In the genomic region with DNA sequence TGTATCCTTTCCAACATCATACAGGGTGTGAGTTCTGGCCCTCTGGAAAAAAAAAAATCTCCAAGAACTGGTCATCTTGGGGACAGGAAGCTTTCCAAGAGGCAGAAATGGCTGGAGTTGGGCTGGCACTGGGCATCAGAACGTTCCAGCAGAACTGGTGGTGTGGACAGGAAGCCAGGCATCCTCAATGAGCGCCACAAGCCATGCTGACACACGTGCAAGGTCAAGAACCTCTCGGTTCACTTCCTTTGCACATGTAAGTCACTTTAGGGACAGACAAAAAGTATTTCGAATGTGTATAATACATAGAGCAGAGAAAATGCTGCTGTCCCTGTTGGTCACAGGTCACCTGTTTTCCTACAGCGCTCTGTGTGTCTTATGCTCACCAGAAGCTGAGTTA, we compare ENCODE assay signal across 20 cellular contexts. TPM values are rescaled to one million over a fixed set of nuclear protein-coding genes. Genes with fewer than 3 reads are reported as not detected.
A peak's percentile ranks its signal among the peaks of the same experiment; 100 is the strongest.
DNase-seq lines count a peak whose midpoint lies in the region; ATAC-seq, FAIRE-seq and TF ChIP-seq lines count a peak whose summit lies in the region.
"Had no signal": no experiment of that assay in that cellular context is flagged by ENCODE, and none has a peak within 500 bp of the region (broad histone marks: within the 10 kb centered on the region; RNA-seq: fewer than 3 reads in every experiment).

No MANE protein-coding gene starts in this region.

- H3K27me3 ChIP-seq in IMR-90 (ENCODE audit: control insufficient read depth, insufficient read depth, low read length) (no peaks in the 10 kb centered on the region), endothelial cell of umbilical vein (ENCODE audit: control insufficient read depth in 2 of 2, insufficient read depth in 2 of 2, low read length in 2 of 2) (no peaks in the 10 kb centered on the region), H7 (ENCODE audit: control insufficient read depth, insufficient read depth, low read length) (no peaks in the 10 kb centered on the region)
- H3K27me3 ChIP-seq: BLaER1 had no signal

- no peak overlapping the region for H4K5ac ChIP-seq in IMR-90 (ENCODE audit: low read depth, low read length)

- H2BK120ac ChIP-seq in IMR-90 (ENCODE audit: low read depth, low read length), result no peak overlapping the region

- dilution Hi-C loops in IMR-90 (cut with HindIII; ENCODE audit: low sequenced_read_pairs, unreplicated experiment) (no loop called here), endothelial cell of umbilical vein (cut with MboI; ENCODE audit: extremely low pct_ligation_motif_present, low sequenced_read_pairs) (no loop called here)

- POLR2A ChIA-PET in IMR-90 (lab: Charles Lee; ENCODE audit: unreplicated experiment) (no interaction called here), endothelial cell of umbilical vein (lab: Charles Lee) (no interaction called here)

- TF ChIP-seq RAD21 in IMR-90 (IDR thresholded peaks at IDR 0.05; ENCODE audit: low read length), result no peak

- H3K79me2 ChIP-seq in endothelial cell of umbilical vein (ENCODE audit: control insufficient read depth, insufficient read depth, low read length), result no peaks in the 10 kb centered on the region

- H3K27ac ChIP-seq in IMR-90 (ENCODE audit: insufficient read depth, low read length) (no peak overlapping the region), coronary artery (no peak overlapping the region), endothelial cell of umbilical vein (ENCODE audit: insufficient read depth, low read depth, low read length) (no peak overlapping the region)
- H3K27ac ChIP-seq: 22Rv1, BLaER1, C4-2B had no signal

- H2BK15ac ChIP-seq in IMR-90 (ENCODE audit: low read depth, low read length), result no peak overlapping the region

- no peak overlapping the region for H3K56ac ChIP-seq in IMR-90 (ENCODE audit: extremely low read depth, insufficient read depth, low read length)

- no CpG with 5 or more reads among the region's 6 CpGs for WGBS in IMR-90 (ENCODE audit: extremely low coverage in 2 of 2, insufficient read length in 1 of 2), 2 experiments

- H3K4ac ChIP-seq in IMR-90 (ENCODE audit: low read depth, low read length), result no peak overlapping the region

- H3K9me3 ChIP-seq in IMR-90 (ENCODE audit: control insufficient read depth, insufficient read depth, low read length) (no peaks in the 10 kb centered on the region), endothelial cell of umbilical vein (replicated peaks; ENCODE audit: control insufficient read depth, insufficient read depth, low read length) (no peaks in the 10 kb centered on the region)
- H3K9me3 ChIP-seq: Caco-2 had no signal

- H4K91ac ChIP-seq in IMR-90 (ENCODE audit: insufficient read depth, low read depth, low read length), result no peak overlapping the region

- no peak for TF ChIP-seq CTCF in IMR-90 (conservative IDR thresholded peaks at IDR 0.05; ENCODE audit: low read depth, low read length)
- no peak for TF ChIP-seq CTCF in coronary artery (IDR thresholded peaks at IDR 0.05)
- no peak for TF ChIP-seq CTCF in endothelial cell of umbilical vein (IDR thresholded peaks at IDR 0.05; ENCODE audit: extremely low read depth in 1 of 2, insufficient read depth in 1 of 2, low read depth in 1 of 2, low read length in 2 of 2)

- H3K23ac ChIP-seq in IMR-90 (ENCODE audit: low read depth, low read length), result no peak overlapping the region

- no peak for DNase-seq in IMR-90
- peak; percentile 26 for DNase-seq in coronary artery (ENCODE audit: low spot score)
- peak; percentile 19 for DNase-seq in endothelial cell of umbilical vein (ENCODE audit: low read depth, low spot score)
- DNase-seq in H7, result no peak
- no peak for DNase-seq in stimulated activated CD4-positive, alpha-beta T cell treated with anti-CD3 and anti-CD28 coated beads, Interleukin-2, amount 100 ng/mL, for 24 hours
- DNase-seq in stimulated activated CD8-positive, alpha-beta memory T cell treated with anti-CD3 and anti-CD28 coated beads, Interleukin-4, amount 100 ng/mL, for 48 hours, result no peak
- DNase-seq: Caco-2; CD4-positive, CD25-positive, alpha-beta regulatory T cell; CD8-positive, alpha-beta T cell; DMS153; DND-41; GOT3; HCEC 1CT had no signal

- H2AFZ ChIP-seq in IMR-90 (replicated peaks; ENCODE audit: low read length, poor library complexity), result peak overlapping the region; percentile 34
- peak overlapping the region; percentile 42 for H2AFZ ChIP-seq in endothelial cell of umbilical vein (ENCODE audit: low read depth, low read length)

- no peaks in the 10 kb centered on the region for H4K20me1 ChIP-seq in IMR-90 (ENCODE audit: insufficient read depth, low read length)
- no peaks in the 10 kb centered on the region for H4K20me1 ChIP-seq in endothelial cell of umbilical vein (replicated peaks; ENCODE audit: control insufficient read depth, extremely low read depth, insufficient read depth, low read length)
- H4K20me1 ChIP-seq: BLaER1 had no signal

- no peak overlapping the region for H3K18ac ChIP-seq in IMR-90 (ENCODE audit: low read depth, low read length)

- H2BK20ac ChIP-seq in IMR-90 (ENCODE audit: low read depth, low read length), result no peak overlapping the region

- no peak overlapping the region for H3K14ac ChIP-seq in IMR-90 (replicated peaks; ENCODE audit: low read depth, low read length)

- no peak overlapping the region for H2AK9ac ChIP-seq in IMR-90 (replicated peaks; ENCODE audit: low read depth, low read length, poor library complexity)

- H3K9ac ChIP-seq in IMR-90 (ENCODE audit: low read depth, low read length), result no peak overlapping the region
- H3K9ac ChIP-seq in endothelial cell of umbilical vein (replicated peaks; ENCODE audit: extremely low read depth, insufficient read depth, low read length), result no peak overlapping the region
- H3K9ac ChIP-seq: BLaER1 had no signal

- no peak overlapping the region for H4K8ac ChIP-seq in IMR-90 (ENCODE audit: low read depth in 2 of 2, low read length in 2 of 2)

- CTCF ChIA-PET in IMR-90 (lab: Yijun Ruan, JAX) (no interaction called here), endothelial cell of umbilical vein (lab: Charles Lee) (no interaction called here)

- H3K4me1 ChIP-seq in IMR-90 (ENCODE audit: control insufficient read depth, insufficient read depth, low read length) (peaks cover 4% of the 10 kb centered on the region), endothelial cell of umbilical vein (ENCODE audit: control insufficient read depth, extremely low read depth, insufficient read depth, low read length) (peaks cover 20% of the 10 kb centered on the region)
- H3K4me1 ChIP-seq: Caco-2 had no signal

- no peak for FAIRE-seq in endothelial cell of umbilical vein (lab: Jason Lieb, UNC)
- FAIRE-seq: A204.1, G401.6, GM12892, H54 had no signal

- intact Hi-C loops in IMR-90 (cut with micrococcal nuclease), result no loop called here
- intact Hi-C loops in endothelial cell of umbilical vein (cut with micrococcal nuclease), result loop anchor here (1.0 kb wide), 1 partner anchor 11 kb away; no protein-coding TSS in a partner anchor

- no TSS peak for BruUV-seq in IMR-90 (replicated peaks; lab: Mats Ljungman, UMichigan)
- no TSS peak for BruUV-seq in endothelial cell of umbilical vein (replicated peaks; lab: Mats Ljungman, UMichigan)

- TF ChIP-seq POLR2A in IMR-90 (IDR thresholded peaks at IDR 0.05; ENCODE audit: low read depth, low read length), result no peak
- TF ChIP-seq POLR2A in endothelial cell of umbilical vein (IDR thresholded peaks at IDR 0.05; ENCODE audit: low read depth, low read length), result no peak

- no peak overlapping the region for H2AK5ac ChIP-seq in IMR-90 (ENCODE audit: low read depth, low read length)

- no peak for ATAC-seq in IMR-90 (ENCODE audit: low read depth)
- ATAC-seq: CD8-positive, alpha-beta T cell had no signal

- H3K36me3 ChIP-seq in IMR-90 (ENCODE audit: control insufficient read depth, insufficient read depth, low read length) (no peaks in the 10 kb centered on the region), endothelial cell of umbilical vein (ENCODE audit: control insufficient read depth in 2 of 2, extremely low read depth in 1 of 2, insufficient read depth in 2 of 2, low read length in 2 of 2) (no peaks in the 10 kb centered on the region), H7 (replicated peaks; ENCODE audit: control insufficient read depth, insufficient read depth, low read length) (no peaks in the 10 kb centered on the region)
- H3K36me3 ChIP-seq: BLaER1 had no signal

- H3K9me1 ChIP-seq in IMR-90 (ENCODE audit: insufficient read depth, low read length) (no peaks in the 10 kb centered on the region), endothelial cell of umbilical vein (replicated peaks; ENCODE audit: control insufficient read depth, extremely low read depth, insufficient read depth, low read length) (no peaks in the 10 kb centered on the region)

- H3K4me3 ChIP-seq in IMR-90 (ENCODE audit: insufficient read depth, low read depth, low read length), result no peak overlapping the region
- H3K4me3 ChIP-seq in coronary artery, result no peak overlapping the region
- H3K4me3 ChIP-seq in endothelial cell of umbilical vein (replicated peaks in 1 of 3; ENCODE audit: insufficient read depth in 1 of 3, low read depth in 1 of 3, low read length in 3 of 3), result no peak overlapping the region
- no peak overlapping the region for H3K4me3 ChIP-seq in H7 (ENCODE audit: insufficient read depth, low read depth, low read length)
- H3K4me3 ChIP-seq: BLaER1 had no signal

- H2BK5ac ChIP-seq in IMR-90 (ENCODE audit: low read depth, low read length, poor library complexity, severe bottlenecking), result no peak overlapping the region

- no peaks in the 10 kb centered on the region for H3K79me1 ChIP-seq in IMR-90 (ENCODE audit: low read depth in 1 of 2, low read length in 2 of 2)

- H3K4me2 ChIP-seq in IMR-90 (ENCODE audit: low read depth, low read length), result no peak overlapping the region
- H3K4me2 ChIP-seq in endothelial cell of umbilical vein (ENCODE audit: insufficient read depth, low read length), result no peak overlapping the region
- H3K4me2 ChIP-seq: BLaER1 had no signal

- in situ Hi-C loops in IMR-90 (cut with MboI; ENCODE audit: low sequenced_read_pairs), result no loop called here

TF ChIP-seq in IMR-90, 13 proteins besides CTCF, POLR2A, EP300 and RAD21 (continues in another document):
- TF ChIP-seq MAFK (IDR thresholded peaks at IDR 0.05; ENCODE audit: low read depth, low read length), result no peak

TF ChIP-seq in endothelial cell of umbilical vein, 7 proteins besides CTCF, POLR2A, EP300 and RAD21 (continues in another document):
- no peak for TF ChIP-seq MYC (IDR thresholded peaks at IDR 0.05; ENCODE audit: low read depth, low read length)

RNA-seq across cellular contexts. Expression of a gene that starts 27.3 kb away (rescaled TPM):
- total RNA-seq in IMR-90 (2012; rRNA removed), result 61.4 and 72.2 TPM in 2 replicates
- 16.1 and 16.8 TPM in 2 replicates for polyA plus RNA-seq in IMR-90 (2012; rRNA removed)
- polyA plus RNA-seq in IMR-90 (2012; cell fraction: cytosol; rRNA removed), result 7.9 and 9.9 TPM in 2 replicates
- 14.3 and 33.4 TPM in 2 replicates for polyA plus RNA-seq in IMR-90 (2012; cell fraction: nucleus; rRNA removed; ENCODE audit: low replicate concordance)
- 98.5 and 119 TPM in 2 replicates for total RNA-seq in endothelial cell of umbilical vein
- polyA plus RNA-seq in endothelial cell of umbilical vein, result 18.0 and 22.6 TPM in 2 replicates
- polyA plus RNA-seq in endothelial cell of umbilical vein (2011; cell fraction: cytosol; rRNA removed), result 26.4 and 28.1 TPM in 2 replicates
- polyA plus RNA-seq in endothelial cell of umbilical vein (2011; cell fraction: nucleus; rRNA removed), result 78.0 and 79.9 TPM in 2 replicates
- 44.9 and 47.0 TPM in 2 replicates for polyA plus RNA-seq in endothelial cell of umbilical vein (2012)
- 121 and 149 TPM in 2 replicates for polyA minus RNA-seq in endothelial cell of umbilical vein
- polyA minus RNA-seq in endothelial cell of umbilical vein (2011; cell fraction: cytosol; rRNA and poly(A)+ RNA removed), result 9.7 TPM
- 186 and 192 TPM in 2 replicates for polyA minus RNA-seq in endothelial cell of umbilical vein (2011; cell fraction: nucleus; rRNA and poly(A)+ RNA removed)
- 2.6 and 2.7 TPM in 2 replicates for total RNA-seq in H7 (2014; rRNA removed; shearing (Covaris generic))
- total RNA-seq: CD8-positive, alpha-beta T cell had no signal
- polyA plus RNA-seq: CD4-positive, CD25-positive, alpha-beta regulatory T cell had no signal

Comparison
In these comparisons a context has a peak if more than half of its experiments do, and no peak if none do; other contexts are left out.
1. DNase-seq: peak in coronary artery (single experiment) and endothelial cell of umbilical vein (single experiment); none in IMR-90 (single experiment), H7 (single experiment), stimulated activated CD4-positive, alpha-beta T cell treated with anti-CD3 and anti-CD28 coated beads, Interleukin-2, amount 100 ng/mL, for 24 hours (0 of 2) and stimulated activated CD8-positive, alpha-beta memory T cell treated with anti-CD3 and anti-CD28 coated beads, Interleukin-4, amount 100 ng/mL, for 48 hours (single experiment).
2. RNA of a gene that starts 27.3 kb away (total RNA-seq): 98.5 to 119 TPM in endothelial cell of umbilical vein and 61.4 to 72.2 TPM in IMR-90; 2.6 to 2.7 TPM in H7; every median in the first group is over 10 times any median in the second.